ENCODE assay signal across 1 cellular context in the genomic region with DNA sequence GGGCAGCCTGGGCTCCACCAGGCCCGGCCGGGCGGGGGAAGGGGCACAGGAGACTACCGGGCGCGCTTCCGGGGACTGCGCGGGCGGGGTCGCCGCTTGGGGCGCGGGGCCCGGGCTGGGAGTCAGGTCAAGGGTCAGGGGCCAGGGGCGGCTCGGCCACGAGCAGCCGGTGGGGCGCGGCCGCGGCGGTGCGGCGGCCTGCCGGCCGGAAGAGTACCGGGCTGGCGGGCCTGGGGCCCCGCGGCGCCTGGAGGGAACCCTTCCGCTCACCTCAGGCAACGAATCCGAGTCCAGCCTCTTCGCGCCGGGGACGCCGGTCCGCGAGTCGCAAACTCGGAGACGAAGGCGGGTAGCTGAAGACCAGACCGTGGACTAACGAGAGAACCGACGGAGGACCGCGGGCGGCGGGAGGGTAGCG.
A peak's percentile ranks its signal among the peaks of the same experiment; 100 is the strongest.
TF ChIP-seq lines count a peak whose summit lies in the region.

No MANE protein-coding gene starts in this region.

TF ChIP-seq in WTC11, 78 proteins besides CTCF, POLR2A, EP300 and RAD21 (continued from another document and continues in another):
- TF ChIP-seq AFF4 (CRISPR knock-in tag; IDR thresholded peaks at IDR 0.05; ENCODE audit: borderline replicate concordance) (no peak), MXD4 (CRISPR knock-in tag; IDR thresholded peaks at IDR 0.05; ENCODE audit: borderline replicate concordance) (no peak), ATF2 (CRISPR knock-in tag; IDR thresholded peaks at IDR 0.05; ENCODE audit: borderline replicate concordance, low read depth) (no peak), E2F4 (CRISPR knock-in tag; IDR thresholded peaks at IDR 0.05; ENCODE audit: borderline replicate concordance, low read depth) (no peak), FOXK1 (CRISPR knock-in tag; IDR thresholded peaks at IDR 0.05) (no peak), ZMAT4 (CRISPR knock-in tag; IDR thresholded peaks at IDR 0.05) (no peak), EMX1 (CRISPR knock-in tag; IDR thresholded peaks at IDR 0.05) (no peak), NR3C1 (CRISPR knock-in tag; conservative IDR thresholded peaks at IDR 0.05; ENCODE audit: low read depth) (no peak), TCF7 (CRISPR knock-in tag; IDR thresholded peaks at IDR 0.05; ENCODE audit: low read depth) (no peak), CREB1 (CRISPR knock-in tag; IDR thresholded peaks at IDR 0.05) (no peak), SMAD4 (CRISPR knock-in tag; IDR thresholded peaks at IDR 0.05) (no peak), ESRRA (CRISPR knock-in tag; IDR thresholded peaks at IDR 0.05; ENCODE audit: borderline replicate concordance) (0 out of 2 replicates have a peak, but pooled peaks have one; percentile 44), ATF1 (CRISPR knock-in tag; IDR thresholded peaks at IDR 0.05) (no peak), ERG (CRISPR knock-in tag; IDR thresholded peaks at IDR 0.05) (no peak), GTF2I (CRISPR knock-in tag; conservative IDR thresholded peaks at IDR 0.05) (no peak), RELA (CRISPR knock-in tag; IDR thresholded peaks at IDR 0.05; ENCODE audit: borderline replicate concordance) (no peak), ELF4 (CRISPR knock-in tag; IDR thresholded peaks at IDR 0.05; ENCODE audit: low read depth) (0 out of 2 replicates have a peak, but pooled peaks have one; percentile 41), SMAD3 (CRISPR knock-in tag; IDR thresholded peaks at IDR 0.05; ENCODE audit: borderline replicate concordance) (no peak), NR1H2 (CRISPR knock-in tag; IDR thresholded peaks at IDR 0.05) (no peak), ZNF416 (CRISPR knock-in tag; IDR thresholded peaks at IDR 0.05) (no peak), RORB (CRISPR knock-in tag; IDR thresholded peaks at IDR 0.05) (no peak), IRF1 (CRISPR knock-in tag; IDR thresholded peaks at IDR 0.05) (no peak), HMGXB4 (CRISPR knock-in tag; IDR thresholded peaks at IDR 0.05) (peak; percentile 37; the same call in 1 of the 2 replicates), FOXP4 (CRISPR knock-in tag; IDR thresholded peaks at IDR 0.05) (peak; percentile 28; the same call in 1 of the 2 replicates), TP53 (CRISPR knock-in tag; IDR thresholded peaks at IDR 0.05) (no peak), MAX (CRISPR knock-in tag; IDR thresholded peaks at IDR 0.05) (no peak; the same call in 1 of the 2 replicates), ZNF219 (CRISPR knock-in tag; IDR thresholded peaks at IDR 0.05; ENCODE audit: borderline replicate concordance) (no peak), GRHL2 (CRISPR knock-in tag; IDR thresholded peaks at IDR 0.05; ENCODE audit: insufficient replicate concordance, severe bottlenecking) (no peak), HMGA2 (CRISPR knock-in tag; IDR thresholded peaks at IDR 0.05) (no peak)
- TF ChIP-seq, protein P1, sequence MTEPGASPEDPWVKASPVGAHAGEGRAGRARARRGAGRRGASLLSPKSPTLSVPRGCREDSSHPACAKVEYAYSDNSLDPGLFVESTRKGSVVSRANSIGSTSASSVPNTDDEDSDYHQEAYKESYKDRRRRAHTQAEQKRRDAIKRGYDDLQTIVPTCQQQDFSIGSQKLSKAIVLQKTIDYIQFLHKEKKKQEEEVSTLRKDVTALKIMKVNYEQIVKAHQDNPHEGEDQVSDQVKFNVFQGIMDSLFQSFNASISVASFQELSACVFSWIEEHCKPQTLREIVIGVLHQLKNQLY (CRISPR knock-in tag; IDR thresholded peaks at IDR 0.05) = no peak
- TF ChIP-seq, protein P2, sequence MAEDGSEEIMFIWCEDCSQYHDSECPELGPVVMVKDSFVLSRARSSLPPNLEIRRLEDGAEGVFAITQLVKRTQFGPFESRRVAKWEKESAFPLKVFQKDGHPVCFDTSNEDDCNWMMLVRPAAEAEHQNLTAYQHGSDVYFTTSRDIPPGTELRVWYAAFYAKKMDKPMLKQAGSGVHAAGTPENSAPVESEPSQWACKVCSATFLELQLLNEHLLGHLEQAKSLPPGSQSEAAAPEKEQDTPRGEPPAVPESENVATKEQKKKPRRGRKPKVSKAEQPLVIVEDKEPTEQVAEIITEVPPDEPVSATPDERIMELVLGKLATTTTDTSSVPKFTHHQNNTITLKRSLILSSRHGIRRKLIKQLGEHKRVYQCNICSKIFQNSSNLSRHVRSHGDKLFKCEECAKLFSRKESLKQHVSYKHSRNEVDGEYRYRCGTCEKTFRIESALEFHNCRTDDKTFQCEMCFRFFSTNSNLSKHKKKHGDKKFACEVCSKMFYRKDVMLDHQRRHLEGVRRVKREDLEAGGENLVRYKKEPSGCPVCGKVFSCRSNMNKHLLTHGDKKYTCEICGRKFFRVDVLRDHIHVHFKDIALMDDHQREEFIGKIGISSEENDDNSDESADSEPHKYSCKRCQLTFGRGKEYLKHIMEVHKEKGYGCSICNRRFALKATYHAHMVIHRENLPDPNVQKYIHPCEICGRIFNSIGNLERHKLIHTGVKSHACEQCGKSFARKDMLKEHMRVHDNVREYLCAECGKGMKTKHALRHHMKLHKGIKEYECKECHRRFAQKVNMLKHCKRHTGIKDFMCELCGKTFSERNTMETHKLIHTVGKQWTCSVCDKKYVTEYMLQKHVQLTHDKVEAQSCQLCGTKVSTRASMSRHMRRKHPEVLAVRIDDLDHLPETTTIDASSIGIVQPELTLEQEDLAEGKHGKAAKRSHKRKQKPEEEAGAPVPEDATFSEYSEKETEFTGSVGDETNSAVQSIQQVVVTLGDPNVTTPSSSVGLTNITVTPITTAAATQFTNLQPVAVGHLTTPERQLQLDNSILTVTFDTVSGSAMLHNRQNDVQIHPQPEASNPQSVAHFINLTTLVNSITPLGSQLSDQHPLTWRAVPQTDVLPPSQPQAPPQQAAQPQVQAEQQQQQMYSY (CRISPR knock-in tag; IDR thresholded peaks at IDR 0.05) = no peak
- TF ChIP-seq, protein P3, sequence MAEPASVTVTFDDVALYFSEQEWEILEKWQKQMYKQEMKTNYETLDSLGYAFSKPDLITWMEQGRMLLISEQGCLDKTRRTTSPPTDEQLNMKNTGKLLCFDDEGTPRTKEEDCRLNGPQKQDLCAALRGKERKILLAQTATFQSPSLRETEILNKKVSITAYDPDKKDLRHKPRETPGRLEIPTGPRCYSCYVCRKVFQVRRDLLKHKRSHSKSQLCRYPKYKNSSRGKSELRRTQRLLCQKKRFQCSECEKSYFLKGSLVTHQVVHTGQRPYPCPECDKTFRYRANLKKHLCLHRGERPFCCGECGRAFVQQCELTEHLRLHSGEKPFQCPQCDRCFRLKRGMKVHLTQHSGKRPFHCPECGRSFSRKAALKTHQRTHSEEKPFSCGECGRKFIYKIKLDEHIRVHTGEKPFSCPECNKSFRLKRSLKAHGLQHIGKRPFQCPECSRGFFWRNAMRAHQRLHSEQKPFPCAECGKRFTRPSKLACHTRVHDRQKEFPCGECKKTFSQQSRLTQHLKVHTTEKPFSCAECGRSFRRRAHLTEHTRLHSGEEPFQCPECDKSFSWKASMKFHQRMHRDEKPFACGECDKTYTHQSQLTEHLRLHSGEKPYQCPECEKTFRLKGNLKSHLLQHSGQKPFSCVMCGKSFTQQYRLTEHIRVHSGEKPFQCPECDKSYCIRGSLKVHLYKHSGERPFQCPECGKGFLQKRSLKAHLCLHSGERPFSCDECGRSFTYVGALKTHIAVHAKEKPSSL (CRISPR knock-in tag; conservative IDR thresholded peaks at IDR 0.05) = no peak
